ENCODE assay signal across 9 cellular contexts in genomic region chr2:97646977-97647376, GRCh38. TPM values are rescaled to one million over a fixed set of nuclear protein-coding genes. Genes with fewer than 3 reads are reported as not detected.
DNase-seq lines count a peak whose midpoint lies in the region; ATAC-seq and TF ChIP-seq lines count a peak whose summit lies in the region.
"Had no signal": no experiment of that assay in that cellular context is flagged by ENCODE, and none has a peak within 500 bp of the region (broad histone marks: within the 10 kb centered on the region; RNA-seq: fewer than 3 reads in every experiment).

No MANE protein-coding gene starts in this region.

- H3K79me2 ChIP-seq in DND-41 (ENCODE audit: insufficient read depth, low read length) = peaks cover 23% of the 10 kb centered on the region

- no peaks in the 10 kb centered on the region for H3K27me3 ChIP-seq in DND-41 (ENCODE audit: insufficient read depth, low read length, poor library complexity)
- no peaks in the 10 kb centered on the region for H3K27me3 ChIP-seq in Panc1 (ENCODE audit: control insufficient read depth, insufficient read depth, low read length)
- H3K27me3 ChIP-seq in esophagus (ENCODE audit: control insufficient read depth in 1 of 2, insufficient read depth in 2 of 2, low read length in 2 of 2) = no peaks in the 10 kb centered on the region

- DNase-seq in DND-41 = no peak
- DNase-seq in Panc1 (ENCODE audit: low read depth, low spot score) = no peak
- DNase-seq in progenitor cell of endocrine pancreas (ENCODE audit: low spot score, unreplicated experiment) = no peak
- DNase-seq in HCEC 1CT = no peak
- DNase-seq: NCI-H446 had no signal

- POLR2A ChIA-PET in Panc1 (lab: Charles Lee) = interaction anchor here (1.2 kb wide), 1 partner anchor 15 kb away, joined by 12 read pairs; no protein-coding TSS in a partner anchor

- no peak overlapping the region for H3K27ac Mint-ChIP-seq in progenitor cell of endocrine pancreas

- H4K20me1 ChIP-seq in DND-41 (ENCODE audit: insufficient read depth, low read length) = peaks cover 4% of the 10 kb centered on the region; the same call in 1 of the 2 replicates

- CTCF ChIA-PET in Panc1 (lab: Charles Lee) = no interaction called here

- H3K27me3 Mint-ChIP-seq in progenitor cell of endocrine pancreas = no peaks in the 10 kb centered on the region

- H3K4me1 ChIP-seq in DND-41 (ENCODE audit: insufficient read depth, low read length) (peaks cover 27% of the 10 kb centered on the region), Panc1 (ENCODE audit: control insufficient read depth, insufficient read depth, low read length) (peaks cover 7% of the 10 kb centered on the region; the same call in 1 of the 2 replicates), esophagus (ENCODE audit: control insufficient read depth in 2 of 2, insufficient read depth in 2 of 2, low read length in 1 of 2) (no peaks in the 10 kb centered on the region)

- 80 to 88% methylated on average over 4 of the region's 4 CpGs for WGBS in esophagus, 2 donors

- H3K4me3 ChIP-seq in DND-41 (ENCODE audit: low read depth in 1 of 2, low read length in 2 of 2) (peak overlapping the region; percentile 71 to 83; a peak in 3 of 4 replicates), Panc1 (ENCODE audit: low read depth in 2 of 2, low read length in 2 of 2) (peak overlapping the region; percentile 91 to 94), esophagus (ENCODE audit: low read depth in 1 of 2, low read length in 2 of 2) (peak overlapping the region; percentile 93 to 100)

- H3K9me3 ChIP-seq in DND-41 (ENCODE audit: insufficient read depth, low read length, severe bottlenecking) (no peaks in the 10 kb centered on the region), Panc1 (ENCODE audit: control insufficient read depth, insufficient read depth, low read depth, low read length) (no peaks in the 10 kb centered on the region), esophagus (ENCODE audit: control insufficient read depth in 2 of 2, insufficient read depth in 1 of 2, low read depth in 1 of 2, low read length in 1 of 2) (no peaks in the 10 kb centered on the region)

- H3K36me3 ChIP-seq in DND-41 (ENCODE audit: insufficient read depth, low read length) = peaks cover 32% of the 10 kb centered on the region
- H3K36me3 ChIP-seq in Panc1 (ENCODE audit: control insufficient read depth, insufficient read depth, low read length) = peaks cover 17% of the 10 kb centered on the region
- H3K36me3 ChIP-seq in esophagus (ENCODE audit: control insufficient read depth in 2 of 2, insufficient read depth in 2 of 2, low read length in 1 of 2) = peaks cover 6 to 14% of the 10 kb centered on the region in 2 donors

- peak overlapping the region; percentile 75 for H3K4me2 ChIP-seq in DND-41 (ENCODE audit: insufficient read depth, low read length)

- BruUV-seq in Panc1 (replicated peaks; lab: Mats Ljungman, UMichigan) = TSS peak; percentile 90

- peaks cover 9% of the 10 kb centered on the region for H3K4me1 Mint-ChIP-seq in progenitor cell of endocrine pancreas (ENCODE audit: low read depth)

- ATAC-seq in DND-41 (ENCODE audit: insufficient read depth, low read depth) (no peak), Panc1 (no peak), HG03520 (IDR thresholded peaks at IDR 0.05; ENCODE audit: unreplicated experiment) (no peak), GM18909 (IDR thresholded peaks at IDR 0.05; ENCODE audit: poor library complexity, unreplicated experiment) (no peak), HG02885 (IDR thresholded peaks at IDR 0.05; ENCODE audit: poor library complexity, unreplicated experiment) (no peak)

- intact Hi-C loops in Panc1 (cut with micrococcal nuclease; ENCODE audit: unreplicated experiment) = no loop called here

- H3K9ac ChIP-seq in DND-41 (ENCODE audit: low read depth, low read length) = peak overlapping the region; percentile 89

- no peak overlapping the region for H2AFZ ChIP-seq in DND-41 (ENCODE audit: low read depth, low read length)

- H3K9me3 Mint-ChIP-seq in progenitor cell of endocrine pancreas (ENCODE audit: low read depth) = no peaks in the 10 kb centered on the region

- H3K36me3 Mint-ChIP-seq in progenitor cell of endocrine pancreas (ENCODE audit: insufficient read depth) = peaks cover 18% of the 10 kb centered on the region

- in situ Hi-C loops in Panc1 (cut with HindIII; ENCODE audit: low pct_unique_long_range_greater_than_20kb, low sequenced_read_pairs) = no loop called here

- H3K4me3 Mint-ChIP-seq in progenitor cell of endocrine pancreas (ENCODE audit: low read depth) = peak overlapping the region; percentile 94

- TF ChIP-seq CTCF in DND-41 (IDR thresholded peaks at IDR 0.05; ENCODE audit: borderline replicate concordance, extremely low read depth, low read length, poor library complexity, severe bottlenecking) = no peak
- no peak for TF ChIP-seq CTCF in Panc1 (IDR thresholded peaks at IDR 0.05)
- TF ChIP-seq CTCF in progenitor cell of endocrine pancreas (IDR thresholded peaks at IDR 0.05; ENCODE audit: unreplicated experiment) = no peak

- H3K27ac ChIP-seq in DND-41 (ENCODE audit: low read length) (no peak overlapping the region), Panc1 (ENCODE audit: low read length) (peak overlapping the region; percentile 82; the same call in 1 of the 2 replicates), esophagus (ENCODE audit: low read depth in 2 of 2, low read length in 1 of 2) (no peak overlapping the region)

RNA-seq across cellular contexts. Expression of gene COX5B, which starts 1.1 kb away (rescaled TPM):
- 298 TPM for total RNA-seq in Panc1 (2021; ENCODE audit: unreplicated experiment)
- polyA plus RNA-seq in Panc1 (2012; ENCODE audit: insufficient read length) = 264 TPM
- polyA plus RNA-seq in esophagus = 100 to 1,000 TPM; 442 to 656 TPM
- 157 and 161 TPM in 2 replicates for total RNA-seq in progenitor cell of endocrine pancreas

RNA-seq across cellular contexts. Expression of gene ACTR1B, which starts 16.9 kb away (rescaled TPM):
- total RNA-seq in Panc1 (2021; ENCODE audit: unreplicated experiment) = 28.1 TPM
- polyA plus RNA-seq in Panc1 (2012; ENCODE audit: insufficient read length) = 39.2 TPM
- polyA plus RNA-seq in esophagus = 10 to 100 TPM; 39.2 to 40.9 TPM
- 87.4 and 88.5 TPM in 2 replicates for total RNA-seq in progenitor cell of endocrine pancreas

RNA-seq across cellular contexts. Expression of gene C2orf92, which starts 22.5 kb away (rescaled TPM):
- total RNA-seq in Panc1 (2021; ENCODE audit: unreplicated experiment) (6.0 TPM), progenitor cell of endocrine pancreas (15.9 and 17.4 TPM in 2 replicates)
- 3.8 TPM for polyA plus RNA-seq in Panc1 (2012; ENCODE audit: insufficient read length)
- 10 to 100 TPM in 1 of 2 donors, 1 to 10 TPM in 1; 1.8 to 14.3 TPM for polyA plus RNA-seq in esophagus

RNA-seq across cellular contexts. Expression of gene ANKRD36B, which starts 57.3 kb away (rescaled TPM):
- total RNA-seq in Panc1 (2021; ENCODE audit: unreplicated experiment) (14.7 TPM), progenitor cell of endocrine pancreas (67.8 and 77.0 TPM in 2 replicates)
- 4.0 TPM for polyA plus RNA-seq in Panc1 (2012; ENCODE audit: insufficient read length)
- 10 to 100 TPM in 1 of 2 donors, 1 to 10 TPM in 1; 1.8 to 14.3 TPM for polyA plus RNA-seq in esophagus
